Comparison of ENCODE assay signal across 15 cellular contexts in genomic region chrX:102765794-102766193, GRCh38. TPM values are rescaled to one million over a fixed set of nuclear protein-coding genes. Genes with fewer than 3 reads are reported as not detected.
DNase-seq lines count a peak whose midpoint lies in the region; ATAC-seq and TF ChIP-seq lines count a peak whose summit lies in the region.
"Had no signal": no experiment of that assay in that cellular context is flagged by ENCODE, and none has a peak within 500 bp of the region (broad histone marks: within the 10 kb centered on the region; RNA-seq: fewer than 3 reads in every experiment).

No MANE protein-coding gene starts in this region.

- peak; percentile 29 for DNase-seq in Daoy (ENCODE audit: low read depth)
- DNase-seq in NCI-H226 = peak; percentile 60
- DNase-seq in esophagus muscularis mucosa (ENCODE audit: extremely low spot score) = no peak
- peak; percentile 9 for DNase-seq in retinal pigment epithelial cell (ENCODE audit: low read depth)
- DNase-seq in globus pallidus (ENCODE audit: low spot score) = no peak
- DNase-seq: activated B cell treated with CpG ODN at 0.5 μM for 24 hours; activated T-cell treated with anti-CD3 and anti-CD28 coated beads, Interleukin-2, amount 50 U/mL, for 1 hour; CD8-positive, alpha-beta memory T cell; kidney glomerular epithelial cell; MM.1S; NCI-H526 treated with DMSO at 0.1 percent for 48 hours; SHP77 treated with DMSO at 0.1 percent for 48 hours had no signal

- H3K9me3 ChIP-seq in esophagus muscularis mucosa = no peaks in the 10 kb centered on the region

- H3K36me3 ChIP-seq in esophagus muscularis mucosa = no peaks in the 10 kb centered on the region

- no peak for TF ChIP-seq CTCF in esophagus muscularis mucosa (IDR thresholded peaks at IDR 0.05)
- TF ChIP-seq CTCF in retinal pigment epithelial cell (conservative IDR thresholded peaks at IDR 0.05; ENCODE audit: low read depth, low read length) = no peak

- H3K27me3 ChIP-seq in esophagus muscularis mucosa = no peaks in the 10 kb centered on the region

- WGBS in esophagus muscularis mucosa = 39% methylated on average over 3 of the region's 3 CpGs

- no peak overlapping the region for H3K4me3 ChIP-seq in esophagus muscularis mucosa
- H3K4me3 ChIP-seq in retinal pigment epithelial cell (ENCODE audit: low read length) = no peak overlapping the region

- peaks cover 6 to 8% (median 7%) of the 10 kb centered on the region in 4 donors for H3K4me1 ChIP-seq in esophagus muscularis mucosa

- ATAC-seq in GM21390 (IDR thresholded peaks at IDR 0.05; ENCODE audit: unreplicated experiment) (no peak), GM19397 (IDR thresholded peaks at IDR 0.05; ENCODE audit: unreplicated experiment) (no peak), HG03378 (IDR thresholded peaks at IDR 0.05; ENCODE audit: unreplicated experiment) (no peak)

- no peak for TF ChIP-seq POLR2A in esophagus muscularis mucosa (IDR thresholded peaks at IDR 0.05; ENCODE audit: low read depth)

- intact Hi-C loops in esophagus muscularis mucosa (cut with DNase I) = no loop called here

- H3K27ac ChIP-seq in esophagus muscularis mucosa (replicated peaks in 1 of 4) = peak overlapping the region; percentile 21 to 53 (median 36)

- TF ChIP-seq EP300 in esophagus muscularis mucosa (IDR thresholded peaks at IDR 0.05) = no peak

RNA-seq across cellular contexts. Expression of gene GPRASP3, which starts 45.3 kb away (rescaled TPM):
- 3.2 and 3.9 TPM in 2 replicates for total RNA-seq in Daoy (2014; rRNA removed; shearing (Covaris generic))
- total RNA-seq in esophagus muscularis mucosa = 1 to 10 TPM; 3.7 to 6.9 (median 4.6) TPM

RNA-seq across cellular contexts. Expression of gene GPRASP2, which starts 53.5 kb away (rescaled TPM):
- 12.0 and 17.4 TPM in 2 replicates for total RNA-seq in Daoy (2014; rRNA removed; shearing (Covaris generic))
- total RNA-seq in esophagus muscularis mucosa = 10 to 100 TPM in 3 of 4 donors, 1 to 10 TPM in 1; 5.4 to 14.9 (median 10.7) TPM

Comparison
In these comparisons a context has a peak if more than half of its experiments do, and no peak if none do; other contexts are left out.
1. DNase-seq: peak in Daoy (single experiment), NCI-H226 (single experiment) and retinal pigment epithelial cell (single experiment); none in esophagus muscularis mucosa (single experiment) and globus pallidus (single experiment).